ENCODE assay signal across 8 cellular contexts in genomic region chr12:117212563-117213190, GRCh38. TPM values are rescaled to one million over a fixed set of nuclear protein-coding genes. Genes with fewer than 3 reads are reported as not detected.
DNase-seq lines count a peak whose midpoint lies in the region; ATAC-seq and TF ChIP-seq lines count a peak whose summit lies in the region.

No MANE protein-coding gene starts in this region.

- peaks cover 4% of the 10 kb centered on the region for H3K27me3 Mint-ChIP-seq in T-helper 2 cell treated with Interferon-gamma antibody and Interleukin-4, amounts not matched to agents 5 μg/mL and 100 μg/mL, for 36 hours (ENCODE audit: low read depth)

- ATAC-seq in right cardiac atrium (peak; percentile 87 to 88), HG03135 (IDR thresholded peaks at IDR 0.05; ENCODE audit: unreplicated experiment) (no peak)

- H3K4me1 Mint-ChIP-seq in T-helper 2 cell treated with Interferon-gamma antibody and Interleukin-4, amounts not matched to agents 5 μg/mL and 100 μg/mL, for 36 hours (ENCODE audit: low read depth) = no peaks in the 10 kb centered on the region

- no peak overlapping the region for H3K4me3 ChIP-seq in ascending aorta
- no peak overlapping the region for H3K4me3 ChIP-seq in right cardiac atrium (ENCODE audit: low read length)
- no peak overlapping the region for H3K4me3 ChIP-seq in skeletal muscle cell (ENCODE audit: low read depth, low read length)

- H3K36me3 ChIP-seq in ascending aorta = no peaks in the 10 kb centered on the region

- H3K27me3 ChIP-seq in ascending aorta (no peaks in the 10 kb centered on the region), right cardiac atrium (ENCODE audit: control insufficient read depth, insufficient read depth) (no peaks in the 10 kb centered on the region)

- DNase-seq in SKM-1 treated with dmso at 0.1 percent for 144 hours (lab: John Stamatoyannopoulos, UW; ENCODE audit: unreplicated experiment) (peak; percentile 7), SKM-1 (lab: John Stamatoyannopoulos, UW; ENCODE audit: unreplicated experiment) (no peak), NCI-H146 treated with DMSO at 0.1 percent for 48 hours (lab: John Stamatoyannopoulos, UW; ENCODE audit: unreplicated experiment) (peak; percentile 26), ascending aorta (ENCODE audit: low spot score in 2 of 2) (peak in 1 of 2 donors; percentile 81), right cardiac atrium (peak; percentile 66 to 86 (median 74)), skeletal muscle cell (ENCODE audit: low read depth) (peak; percentile 31)
- DNase-seq in T-helper 2 cell treated with Interferon-gamma antibody and Interleukin-4, amounts not matched to agents 5 μg/mL and 100 μg/mL, for 36 hours (ENCODE audit: low spot score) = peak; percentile 35

- H3K36me3 Mint-ChIP-seq in T-helper 2 cell treated with Interferon-gamma antibody and Interleukin-4, amounts not matched to agents 5 μg/mL and 100 μg/mL, for 36 hours (ENCODE audit: low read depth) = no peaks in the 10 kb centered on the region

- H3K27ac ChIP-seq in ascending aorta = no peak overlapping the region
- H3K27ac ChIP-seq in right cardiac atrium (ENCODE audit: low read length) = no peak overlapping the region

- WGBS in right cardiac atrium = 14% methylated on average over 7 of the region's 7 CpGs

- intact Hi-C loops in ascending aorta (cut with DNase I) (loop anchor here (1.0 to 5.0 kb wide), 2 partner anchors 375 to 625 kb away; no protein-coding TSS in a partner anchor), right cardiac atrium (cut with DNase I) (loop anchor here (5.0 to 10.0 kb wide), 3 partner anchors 372 to 625 kb away; no protein-coding TSS in a partner anchor)

- no peak overlapping the region for H3K4me3 Mint-ChIP-seq in T-helper 2 cell treated with Interferon-gamma antibody and Interleukin-4, amounts not matched to agents 5 μg/mL and 100 μg/mL, for 36 hours

- H3K9me3 ChIP-seq in ascending aorta (no peaks in the 10 kb centered on the region), right cardiac atrium (ENCODE audit: control insufficient read depth, low read length) (no peaks in the 10 kb centered on the region)

- peak; percentile 59 to 89 (median 77) for TF ChIP-seq CTCF in ascending aorta (IDR thresholded peaks at IDR 0.05)

- H3K27ac Mint-ChIP-seq in T-helper 2 cell treated with Interferon-gamma antibody and Interleukin-4, amounts not matched to agents 5 μg/mL and 100 μg/mL, for 36 hours = no peak overlapping the region

- H3K9me3 Mint-ChIP-seq in T-helper 2 cell treated with Interferon-gamma antibody and Interleukin-4, amounts not matched to agents 5 μg/mL and 100 μg/mL, for 36 hours = no peaks in the 10 kb centered on the region

- H3K4me1 ChIP-seq in ascending aorta (no peaks in the 10 kb centered on the region), right cardiac atrium (ENCODE audit: control insufficient read depth, insufficient read depth, low read length) (no peaks in the 10 kb centered on the region)

RNA-seq across cellular contexts. Expression of gene FBXO21, which starts 22.4 kb away (rescaled TPM):
- total RNA-seq in ascending aorta (35.9 TPM), right cardiac atrium (10 to 100 TPM; 38.7 to 42.2 (median 39.3) TPM)
- 13.3 TPM for polyA plus RNA-seq in right cardiac atrium
